10 cellular contexts compared by ENCODE assay signal in the genomic region with DNA sequence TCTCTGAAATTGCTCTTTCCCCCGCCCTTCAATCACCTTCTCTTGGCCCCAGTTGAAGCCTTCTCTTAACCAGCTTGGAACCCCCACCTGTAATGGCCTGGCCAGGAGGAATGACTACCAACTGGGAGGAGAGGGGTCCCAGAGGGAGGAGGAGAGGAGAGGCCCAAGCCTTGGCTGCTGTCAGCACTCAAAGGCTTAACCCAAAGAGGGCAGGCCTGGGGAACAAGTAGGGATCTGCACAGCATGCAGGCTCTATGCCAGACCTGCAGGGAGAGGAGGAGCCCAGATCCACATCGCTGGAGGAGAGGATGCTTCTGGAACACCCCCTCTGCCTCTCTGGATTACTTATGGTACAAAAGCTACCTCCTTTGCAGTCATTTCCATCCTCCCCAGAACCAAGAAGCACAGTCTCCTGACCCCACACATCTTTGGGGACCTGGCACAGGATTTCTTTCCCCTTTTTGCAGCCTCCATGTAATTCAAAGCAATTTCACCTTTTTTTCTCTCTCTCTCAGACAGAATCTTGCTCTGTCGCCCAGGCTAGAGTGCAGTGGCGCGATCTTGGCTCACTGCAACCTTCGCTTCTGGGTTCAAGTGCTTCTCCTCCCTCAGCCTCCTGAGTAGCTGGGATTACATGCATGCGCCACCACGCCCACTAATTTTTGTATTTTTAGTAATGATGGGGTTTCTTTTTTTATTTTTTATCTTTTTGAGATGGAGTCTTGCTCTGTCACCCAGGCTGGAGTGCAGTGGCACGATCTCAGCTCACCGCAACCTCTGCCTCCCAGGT. TPM values are rescaled to one million over a fixed set of nuclear protein-coding genes. Genes with fewer than 3 reads are reported as not detected.
DNase-seq lines count a peak whose midpoint lies in the region; ATAC-seq, FAIRE-seq and TF ChIP-seq lines count a peak whose summit lies in the region.
"Had no signal": no experiment of that assay in that cellular context is flagged by ENCODE, and none has a peak within 500 bp of the region (broad histone marks: within the 10 kb centered on the region; RNA-seq: fewer than 3 reads in every experiment).

No MANE protein-coding gene starts in this region.

- peaks cover 63% of the 10 kb centered on the region for H3K4me1 Mint-ChIP-seq in activated CD4-positive, alpha-beta T cell treated with anti-CD3 and anti-CD28 coated beads, Interleukin-2, amount 10 ng/mL, durations not matched to agents 7 days and 5 days

- no peaks in the 10 kb centered on the region for H3K27me3 Mint-ChIP-seq in activated CD4-positive, alpha-beta T cell treated with anti-CD3 and anti-CD28 coated beads, Interleukin-2, amount 10 ng/mL, durations not matched to agents 7 days and 5 days

- no peaks in the 10 kb centered on the region for H3K36me3 ChIP-seq in kidney (ENCODE audit: control insufficient read depth in 1 of 2, insufficient read depth in 2 of 2, low read length in 2 of 2)
- peaks cover 0 to 22% (median 0%) of the 10 kb centered on the region in 3 donors for H3K36me3 ChIP-seq in tibial nerve

- POLR2A ChIA-PET in activated CD4-positive, alpha-beta T cell treated with anti-CD3 and anti-CD28 coated beads, Interleukin-2, amount 10 ng/mL, durations not matched to agents 7 days and 5 days (lab: Charles Lee), result no interaction called here

- no peak for TF ChIP-seq POLR2A in tibial nerve (IDR thresholded peaks at IDR 0.05)

- H3K9me3 ChIP-seq in kidney (ENCODE audit: control insufficient read depth in 1 of 2, low read length in 2 of 2), result no peaks in the 10 kb centered on the region
- no peaks in the 10 kb centered on the region for H3K9me3 ChIP-seq in tibial nerve

- no peak for TF ChIP-seq CTCF in kidney (IDR thresholded peaks at IDR 0.05; ENCODE audit: borderline replicate concordance, extremely low read depth, insufficient read depth)
- no peak for TF ChIP-seq CTCF in tibial nerve (IDR thresholded peaks at IDR 0.05)

- no peaks in the 10 kb centered on the region for H3K27me3 ChIP-seq in tibial nerve

- no peak overlapping the region for H3K9ac ChIP-seq in kidney (ENCODE audit: low read length in 2 of 2)

- H3K4me3 Mint-ChIP-seq in activated CD4-positive, alpha-beta T cell treated with anti-CD3 and anti-CD28 coated beads, Interleukin-2, amount 10 ng/mL, durations not matched to agents 7 days and 5 days, result no peak overlapping the region

- peak overlapping the region; percentile 50 for H3K27ac ChIP-seq in angular gyrus (ENCODE audit: low read depth, low read length)
- H3K27ac ChIP-seq in kidney (ENCODE audit: low read depth in 2 of 2, low read length in 2 of 2), result no peak overlapping the region
- H3K27ac ChIP-seq in tibial nerve, result peak overlapping the region in 3 of 4 donors; percentile 93 to 100 (median 98)

- intact Hi-C loops in kidney (cut with DNase I), result no loop called here

- H3K27ac Mint-ChIP-seq in activated CD4-positive, alpha-beta T cell treated with anti-CD3 and anti-CD28 coated beads, Interleukin-2, amount 10 ng/mL, durations not matched to agents 7 days and 5 days, result peak overlapping the region; percentile 78
- no peak overlapping the region for H3K27ac Mint-ChIP-seq in activated naive CD4-positive, alpha-beta T cell treated with anti-CD3 and anti-CD28 coated beads, Interleukin-2, amount 50 U/mL, for 72 hours

- no peak for DNase-seq in activated CD4-positive, alpha-beta T cell treated with anti-CD3 and anti-CD28 coated beads, Interleukin-2, amount 10 ng/mL, durations not matched to agents 7 days and 5 days
- no peak for DNase-seq in activated CD4-positive, alpha-beta T cell treated with anti-CD3 and anti-CD28 coated beads, Interleukin-2, amount 50 U/mL, for 48 hours
- DNase-seq in kidney (peak; percentile 45), tibial nerve (ENCODE audit: low spot score in 2 of 2) (no peak), NCI-H2107 (lab: John Stamatoyannopoulos, UW) (no peak), SIG-M5 treated with dmso at 0.1 percent for 504 hours (lab: John Stamatoyannopoulos, UW; ENCODE audit: unreplicated experiment) (no peak)
- no peak for DNase-seq in activated naive CD4-positive, alpha-beta T cell treated with anti-CD3 and anti-CD28 coated beads, Interleukin-2, amount 50 U/mL, for 72 hours (ENCODE audit: low spot score in 2 of 2)
- DNase-seq: cortex of kidney, NCI-H524 treated with DMSO at 0.1 percent for 48 hours had no signal

- CTCF ChIA-PET in activated CD4-positive, alpha-beta T cell treated with anti-CD3 and anti-CD28 coated beads, Interleukin-2, amount 10 ng/mL, durations not matched to agents 7 days and 5 days (lab: Charles Lee), result interaction anchor here (0.6 to 2.8 kb wide), 5 partner anchors 10 to 42 kb away, joined by 3 to 7 read pairs (median 5); a partner anchor contains a TSS

- H3K4me3 ChIP-seq in kidney (ENCODE audit: low read length in 2 of 2) (no peak overlapping the region), tibial nerve (no peak overlapping the region)

- 82 to 86% methylated on average over 10 of the region's 10 CpGs for WGBS in tibial nerve, 2 donors

- H3K4me1 ChIP-seq in kidney (ENCODE audit: control insufficient read depth in 1 of 2, insufficient read depth in 1 of 2, low read depth in 1 of 2, low read length in 2 of 2) (peaks cover 8 to 22% of the 10 kb centered on the region in 2 donors), tibial nerve (peaks cover 5 to 74% (median 49%) of the 10 kb centered on the region in 4 donors)

- H3K9me3 Mint-ChIP-seq in activated CD4-positive, alpha-beta T cell treated with anti-CD3 and anti-CD28 coated beads, Interleukin-2, amount 10 ng/mL, durations not matched to agents 7 days and 5 days, result no peaks in the 10 kb centered on the region
- H3K9me3 Mint-ChIP-seq in activated naive CD4-positive, alpha-beta T cell treated with anti-CD3 and anti-CD28 coated beads, Interleukin-2, amount 50 U/mL, for 72 hours, result no peaks in the 10 kb centered on the region

- no peak for FAIRE-seq in kidney (lab: Jason Lieb, UNC)

- peaks cover 20% of the 10 kb centered on the region for H3K36me3 Mint-ChIP-seq in activated CD4-positive, alpha-beta T cell treated with anti-CD3 and anti-CD28 coated beads, Interleukin-2, amount 10 ng/mL, durations not matched to agents 7 days and 5 days (ENCODE audit: low read depth)
- no peaks in the 10 kb centered on the region for H3K36me3 Mint-ChIP-seq in activated naive CD4-positive, alpha-beta T cell treated with anti-CD3 and anti-CD28 coated beads, Interleukin-2, amount 50 U/mL, for 72 hours

- ATAC-seq in activated naive CD4-positive, alpha-beta T cell treated with anti-CD3 and anti-CD28 coated beads, Interleukin-2, amount 50 U/mL, for 72 hours, result no peak

- TF ChIP-seq EP300 in tibial nerve (IDR thresholded peaks at IDR 0.05), result no peak

RNA-seq across cellular contexts. Expression of a gene that starts 6.2 kb away (rescaled TPM):
- 10 to 100 TPM; 58.3 to 59.7 TPM for total RNA-seq in activated CD4-positive, alpha-beta T cell treated with anti-CD3 and anti-CD28 coated beads, Interleukin-2, amount 10 ng/mL, durations not matched to agents 7 days and 5 days
- 34.1 TPM for total RNA-seq in kidney
- polyA plus RNA-seq in kidney (ENCODE audit: insufficient read depth, low read depth, low replicate concordance), result 13.2 TPM
- 10 to 100 TPM; 28.0 to 32.3 (median 31.4) TPM for total RNA-seq in tibial nerve
- 10 to 100 TPM; 15.5 to 23.5 TPM for total RNA-seq in activated naive CD4-positive, alpha-beta T cell treated with anti-CD3 and anti-CD28 coated beads, Interleukin-2, amount 50 U/mL, for 72 hours

RNA-seq across cellular contexts. Expression of a gene that starts 18.8 kb away (rescaled TPM):
- 100 to 1,000 TPM; 621 to 702 TPM for total RNA-seq in activated CD4-positive, alpha-beta T cell treated with anti-CD3 and anti-CD28 coated beads, Interleukin-2, amount 10 ng/mL, durations not matched to agents 7 days and 5 days
- 14.5 TPM for total RNA-seq in kidney
- 11.0 TPM for polyA plus RNA-seq in kidney (ENCODE audit: insufficient read depth, low read depth, low replicate concordance)
- 10 to 100 TPM in 2 of 4 donors, 1 to 10 TPM in 2; 3.6 to 15.1 (median 8.9) TPM for total RNA-seq in tibial nerve
- total RNA-seq in activated naive CD4-positive, alpha-beta T cell treated with anti-CD3 and anti-CD28 coated beads, Interleukin-2, amount 50 U/mL, for 72 hours, result 10 to 100 TPM; 71.4 to 76.3 TPM

RNA-seq across cellular contexts. Expression of a gene that starts 42.3 kb away (rescaled TPM):
- total RNA-seq in activated CD4-positive, alpha-beta T cell treated with anti-CD3 and anti-CD28 coated beads, Interleukin-2, amount 10 ng/mL, durations not matched to agents 7 days and 5 days, result 100 to 1,000 TPM; 107 to 125 TPM
- total RNA-seq in kidney, result 1.5 TPM
- polyA plus RNA-seq in kidney (ENCODE audit: insufficient read depth, low read depth, low replicate concordance), result 2.9 TPM
- 1 to 10 TPM in 3 of 4 donors, not detected in 1; 2.2 to 8.7 (median 2.5) TPM for total RNA-seq in tibial nerve
- total RNA-seq in activated naive CD4-positive, alpha-beta T cell treated with anti-CD3 and anti-CD28 coated beads, Interleukin-2, amount 50 U/mL, for 72 hours, result 10 to 100 TPM; 32.8 to 76.3 TPM

RNA-seq across cellular contexts. Expression of a gene that starts 45.1 kb away (rescaled TPM):
- total RNA-seq in activated CD4-positive, alpha-beta T cell treated with anti-CD3 and anti-CD28 coated beads, Interleukin-2, amount 10 ng/mL, durations not matched to agents 7 days and 5 days, result 10 to 100 TPM; 33.3 to 34.7 TPM
- total RNA-seq in kidney, result 39.1 TPM
- polyA plus RNA-seq in kidney (ENCODE audit: insufficient read depth, low read depth, low replicate concordance), result 24.0 TPM
- total RNA-seq in tibial nerve, result 10 to 100 TPM; 52.4 to 90.6 (median 78.7) TPM
- 10 to 100 TPM; 24.4 to 55.8 TPM for total RNA-seq in activated naive CD4-positive, alpha-beta T cell treated with anti-CD3 and anti-CD28 coated beads, Interleukin-2, amount 50 U/mL, for 72 hours

RNA-seq across cellular contexts. Expression of a gene that starts 45.3 kb away (rescaled TPM):
- 10 to 100 TPM; 38.9 to 44.1 TPM for total RNA-seq in activated CD4-positive, alpha-beta T cell treated with anti-CD3 and anti-CD28 coated beads, Interleukin-2, amount 10 ng/mL, durations not matched to agents 7 days and 5 days
- 58.3 TPM for total RNA-seq in kidney
- polyA plus RNA-seq in kidney (ENCODE audit: insufficient read depth, low read depth, low replicate concordance), result 11.1 TPM
- total RNA-seq in tibial nerve, result 10 to 100 TPM; 10.2 to 67.7 (median 22.7) TPM
- 10 to 100 TPM; 36.8 to 43.2 TPM for total RNA-seq in activated naive CD4-positive, alpha-beta T cell treated with anti-CD3 and anti-CD28 coated beads, Interleukin-2, amount 50 U/mL, for 72 hours

Comparison
In these comparisons a context has a peak if more than half of its experiments do, and no peak if none do; other contexts are left out.
1. H3K27ac ChIP-seq: peak in angular gyrus (single experiment) and tibial nerve (3 of 4); none in kidney (0 of 2).
2. RNA of a gene that starts 18.8 kb away (total RNA-seq): 621 to 702 TPM in activated CD4-positive, alpha-beta T cell treated with anti-CD3 and anti-CD28 coated beads, Interleukin-2, amount 10 ng/mL, durations not matched to agents 7 days and 5 days; 71.4 to 76.3 TPM in activated naive CD4-positive, alpha-beta T cell treated with anti-CD3 and anti-CD28 coated beads, Interleukin-2, amount 50 U/mL, for 72 hours, 14.5 TPM in kidney (single experiment) and 3.6 to 15.1 TPM in tibial nerve; every median in the first group is over 4 times any median in the second.